20 cellular contexts compared by ENCODE assay signal in the genomic region with DNA sequence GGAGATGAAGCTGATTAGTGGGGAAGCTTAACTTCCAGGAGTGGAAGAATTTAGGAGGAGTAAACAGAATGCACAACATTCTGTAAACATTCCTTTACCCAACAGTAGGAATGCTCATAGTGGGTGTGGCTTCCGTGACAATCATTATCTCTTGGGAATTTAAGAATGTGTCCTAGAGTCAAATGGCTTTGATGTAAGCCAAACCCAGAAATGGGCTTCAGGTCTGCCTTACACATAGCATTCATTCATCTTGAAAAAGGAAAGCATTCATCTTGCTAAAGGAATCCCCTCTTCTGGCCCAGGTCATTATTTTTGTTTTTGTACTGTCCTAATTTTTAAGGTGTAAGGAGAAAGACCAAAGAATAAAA. TPM values are rescaled to one million over a fixed set of nuclear protein-coding genes. Genes with fewer than 3 reads are reported as not detected.
"Had no signal": no experiment of that assay in that cellular context is flagged by ENCODE, and none has a peak within 500 bp of the region (broad histone marks: within the 10 kb centered on the region; RNA-seq: fewer than 3 reads in every experiment).

No MANE protein-coding gene starts in this region.

RNA-seq across cellular contexts. Expression of a gene that starts 20.7 kb away (rescaled TPM):
- total RNA-seq: kidney epithelial cell; left ventricle myocardium inferior; lower leg skin; lung; mesothelial cell of epicardium; mononuclear cell; natural killer cell treated with Interleukin-12 subunit alpha and Interleukin-12 subunit beta and Interleukin-15 and Interleukin-18, amount 100 ng/mL, for 72 hours; omental fat pad; prostate gland; right cardiac atrium; sciatic nerve; spleen; subcutaneous adipose tissue; suprapubic skin; thoracic aorta; ureter; uterus had no signal
- polyA plus RNA-seq: lung; naive thymus-derived CD4-positive, alpha-beta T cell; neural cell; right cardiac atrium; small intestine; spleen had no signal

RNA-seq across cellular contexts. Expression of a gene that starts 43.2 kb away (rescaled TPM):
- total RNA-seq: left ventricle myocardium inferior; lung; mesothelial cell of epicardium; mononuclear cell; natural killer cell treated with Interleukin-12 subunit alpha and Interleukin-12 subunit beta and Interleukin-15 and Interleukin-18, amount 100 ng/mL, for 72 hours; omental fat pad; right cardiac atrium; sciatic nerve; spleen; subcutaneous adipose tissue; thoracic aorta; uterus had no signal
- polyA plus RNA-seq: lung; naive thymus-derived CD4-positive, alpha-beta T cell; neural cell; right cardiac atrium; small intestine; spleen had no signal
